7 cellular contexts compared by ENCODE assay signal in genomic region chr7:105951597-105951996, GRCh38.
"Had no signal": no experiment of that assay in that cellular context is flagged by ENCODE, and none has a peak within 500 bp of the region (broad histone marks: within the 10 kb centered on the region; RNA-seq: fewer than 3 reads in every experiment).

No MANE protein-coding gene starts in this region.

- H3K4me1 Mint-ChIP-seq: IgD-negative memory B cell had no signal

- DNase-seq: IMR-90, KBM-7, KG1 had no signal

- H3K9ac ChIP-seq: KMS-11 had no signal

- H3K27ac Mint-ChIP-seq: IgD-negative memory B cell had no signal

- H3K4me3 Mint-ChIP-seq: IgD-negative memory B cell had no signal

- H3K4me2 ChIP-seq: KMS-11 had no signal

- H3K27ac ChIP-seq: HL-60, KMS-11 had no signal

- H3K36me3 Mint-ChIP-seq: IgD-negative memory B cell had no signal

- FAIRE-seq: HTR-8/SVneo had no signal
